Comparison of ENCODE assay signal across 34 cellular contexts in the genomic region with DNA sequence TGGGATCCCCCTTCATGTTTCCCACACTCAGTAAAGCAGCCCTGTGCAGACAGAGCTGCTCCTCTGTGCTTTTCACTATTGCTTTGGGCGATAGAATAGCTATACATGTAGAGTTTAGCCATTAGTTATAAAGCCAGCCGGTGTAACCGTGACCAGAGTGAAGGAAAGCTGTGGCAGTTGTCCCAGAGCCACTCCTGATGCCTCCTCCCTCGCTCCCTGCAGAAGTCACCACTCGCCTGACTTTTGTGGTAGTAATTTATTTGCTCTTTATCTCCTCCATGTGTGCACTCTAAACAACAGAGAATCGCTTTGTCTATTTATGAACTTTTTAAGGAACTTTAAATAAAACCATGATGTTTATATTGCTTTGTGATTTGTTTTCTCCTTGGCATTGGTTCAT.
"Had no signal": no experiment of that assay in that cellular context is flagged by ENCODE, and none has a peak within 500 bp of the region (broad histone marks: within the 10 kb centered on the region; RNA-seq: fewer than 3 reads in every experiment).

No MANE protein-coding gene starts in this region.

- H3K36me3 ChIP-seq: adrenal gland, breast epithelium, MG63, Peyer's patch, SJSA1 had no signal

- H3K9me3 ChIP-seq: adrenal gland, body of pancreas, Peyer's patch, SK-N-SH had no signal

- H3K4me1 ChIP-seq: adrenal gland, breast epithelium, Peyer's patch had no signal

- H3K4me2 ChIP-seq: SK-N-SH had no signal

- H3K27me3 ChIP-seq: adrenal gland, body of pancreas, breast epithelium, MG63, Peyer's patch, SJSA1 had no signal

- H3K4me3 Mint-ChIP-seq: activated B cell treated with CpG ODN at 0.5 μM for 24 hours; activated CD4-positive, alpha-beta memory T cell treated with anti-CD3 and anti-CD28 coated beads for 36 hours; activated naive CD4-positive, alpha-beta T cell treated with anti-CD3 and anti-CD28 coated beads for 36 hours; activated T-cell treated with anti-CD3 and anti-CD28 coated beads, Interleukin-2, amount 50 U/mL, for 4 hours; activated T-helper 1 cell treated with anti-CD3 and anti-CD28 coated beads, Interleukin-12 subunit alpha, Interleukin-12 subunit beta, Interleukin-2, Interleukin-4 antibody, amounts not matched to agents 30 ng/mL and 10 ng/mL and 1 ng/mL, durations not matched to agents 14 hours and 24 hours and 36 hours; T-helper 1 cell treated with Interleukin-12 subunit alpha and Interleukin-12 subunit beta and Interleukin-4 antibody, amounts not matched to agents 30 μg/mL and 1 μg/mL, for 36 hours; T-helper 2 cell treated with Interferon-gamma antibody and Interleukin-4, amounts not matched to agents 5 μg/mL and 100 μg/mL, for 36 hours had no signal

- H3K9me3 Mint-ChIP-seq: activated B cell treated with CpG ODN at 0.5 μM for 24 hours; activated CD4-positive, alpha-beta memory T cell treated with anti-CD3 and anti-CD28 coated beads for 36 hours; activated naive CD4-positive, alpha-beta T cell treated with anti-CD3 and anti-CD28 coated beads for 36 hours; activated naive CD4-positive, alpha-beta T cell treated with anti-CD3 and anti-CD28 coated beads, Interleukin-2, amount 50 U/mL, for 72 hours; activated T-cell treated with anti-CD3 and anti-CD28 coated beads, Interleukin-2, amount 50 U/mL, for 4 hours; activated T-helper 1 cell treated with anti-CD3 and anti-CD28 coated beads, Interleukin-12 subunit alpha, Interleukin-12 subunit beta, Interleukin-2, Interleukin-4 antibody, amounts not matched to agents 30 ng/mL and 10 ng/mL and 1 ng/mL, durations not matched to agents 14 hours and 24 hours and 36 hours; T-helper 1 cell treated with Interleukin-12 subunit alpha and Interleukin-12 subunit beta and Interleukin-4 antibody, amounts not matched to agents 30 μg/mL and 1 μg/mL, for 36 hours; T-helper 2 cell treated with Interferon-gamma antibody and Interleukin-4, amounts not matched to agents 5 μg/mL and 100 μg/mL, for 36 hours had no signal

- H3K9ac ChIP-seq: SK-N-SH had no signal

- H3K27ac ChIP-seq: adrenal gland, body of pancreas, breast epithelium, Peyer's patch, SJSA1 had no signal

- DNase-seq: activated B cell treated with CpG ODN at 0.5 μM for 24 hours; activated CD4-positive, alpha-beta memory T cell treated with anti-CD3 and anti-CD28 coated beads for 36 hours; activated CD4-positive, alpha-beta T cell treated with anti-CD3 and anti-CD28 coated beads for 4 hours; activated CD4-positive, alpha-beta T cell treated with anti-CD3 and anti-CD28 coated beads, Interleukin-2, amount 50 U/mL, for 1 hour; activated CD4-positive, CD25-positive, alpha-beta regulatory T cell treated with anti-CD3 and anti-CD28 coated beads, Interleukin-2, amount 50 U/mL, for 72 hours; activated CD8-positive, alpha-beta memory T cell treated with anti-CD3 and anti-CD28 coated beads, Interleukin-2, amount 50 U/mL, for 4 hours; activated gamma-delta T cell treated with Interleukin-2 at 50 U/mL for 16 hours; activated naive CD4-positive, alpha-beta T cell treated with anti-CD3 and anti-CD28 coated beads for 36 hours; activated T-cell treated with anti-CD3 and anti-CD28 coated beads for 4 hours; activated T-cell treated with anti-CD3 and anti-CD28 coated beads, Interleukin-2, amount 50 U/mL, for 4 hours; adrenal gland; body of pancreas; MG63; NCI-H1048; NCI-H1105 treated with DMSO at 0.1 percent for 48 hours; NCI-H1436; NCI-H1694; NCI-H1930; NCI-H2081 treated with DMSO at 0.1 percent for 48 hours; NCI-H226; NCI-H446 treated with DMSO at 0.1 percent for 48 hours; NCI-H524; NCI-H69; Peyer's patch; RPMI8226; SHP77 treated with DMSO at 0.1 percent for 48 hours; SK-N-SH had no signal

- H3K4me1 Mint-ChIP-seq: activated B cell treated with CpG ODN at 0.5 μM for 24 hours had no signal

- H3K36me3 Mint-ChIP-seq: activated CD4-positive, alpha-beta memory T cell treated with anti-CD3 and anti-CD28 coated beads for 36 hours; activated naive CD4-positive, alpha-beta T cell treated with anti-CD3 and anti-CD28 coated beads, Interleukin-2, amount 50 U/mL, for 72 hours had no signal

- ATAC-seq: activated naive CD4-positive, alpha-beta T cell treated with anti-CD3 and anti-CD28 coated beads, Interleukin-2, amount 50 U/mL, for 72 hours; activated T-cell treated with anti-CD3 and anti-CD28 coated beads, Interleukin-2, amount 50 U/mL, for 4 hours; body of pancreas; K562 had no signal

- H3K9me2 ChIP-seq: SK-N-SH had no signal

- H3K27ac Mint-ChIP-seq: activated B cell treated with CpG ODN at 0.5 μM for 24 hours; activated CD4-positive, alpha-beta memory T cell treated with anti-CD3 and anti-CD28 coated beads for 36 hours; activated naive CD4-positive, alpha-beta T cell treated with anti-CD3 and anti-CD28 coated beads for 36 hours; activated naive CD4-positive, alpha-beta T cell treated with anti-CD3 and anti-CD28 coated beads, Interleukin-2, amount 50 U/mL, for 72 hours; activated T-helper 1 cell treated with anti-CD3 and anti-CD28 coated beads, Interleukin-12 subunit alpha, Interleukin-12 subunit beta, Interleukin-2, Interleukin-4 antibody, amounts not matched to agents 30 ng/mL and 10 ng/mL and 1 ng/mL, durations not matched to agents 14 hours and 24 hours and 36 hours; T-helper 1 cell treated with Interleukin-12 subunit alpha and Interleukin-12 subunit beta and Interleukin-4 antibody, amounts not matched to agents 30 μg/mL and 1 μg/mL, for 36 hours; T-helper 2 cell treated with Interferon-gamma antibody and Interleukin-4, amounts not matched to agents 5 μg/mL and 100 μg/mL, for 36 hours had no signal

- H3K4me3 ChIP-seq: adrenal gland, body of pancreas, breast epithelium, K562, MG63, Peyer's patch, SJSA1 had no signal
